15 cellular contexts compared by ENCODE assay signal in the genomic region with DNA sequence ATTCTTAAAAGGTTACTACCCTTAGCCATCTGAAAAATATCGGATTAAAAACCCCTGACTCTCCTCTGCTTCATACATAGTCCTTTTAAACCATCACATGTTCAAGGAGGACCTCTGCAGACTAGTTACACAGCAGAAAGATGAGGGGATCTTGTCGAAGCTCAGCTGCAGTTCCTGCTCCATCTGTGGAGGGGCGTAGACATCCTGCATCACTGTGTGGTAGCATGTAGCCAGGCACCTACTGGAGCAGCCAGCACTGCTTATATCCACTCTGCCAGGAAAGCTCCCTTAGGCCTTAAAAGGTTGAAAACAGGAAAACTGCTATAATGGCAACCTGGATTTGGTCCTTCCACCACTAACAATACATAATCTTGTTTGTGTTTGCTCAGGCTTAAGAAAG. TPM values are rescaled to one million over a fixed set of nuclear protein-coding genes. Genes with fewer than 3 reads are reported as not detected.
DNase-seq lines count a peak whose midpoint lies in the region; ATAC-seq, FAIRE-seq and TF ChIP-seq lines count a peak whose summit lies in the region.
"Had no signal": no experiment of that assay in that cellular context is flagged by ENCODE, and none has a peak within 500 bp of the region (broad histone marks: within the 10 kb centered on the region; RNA-seq: fewer than 3 reads in every experiment).

No MANE protein-coding gene starts in this region.

- no peak overlapping the region for H2BK120ac ChIP-seq in trophoblast cell (ENCODE audit: insufficient read depth, low read length, poor library complexity)

- H3K23ac ChIP-seq in trophoblast cell (ENCODE audit: low read length) = no peak overlapping the region

- no peaks in the 10 kb centered on the region for H3K27me3 Mint-ChIP-seq in T-cell
- H3K27me3 Mint-ChIP-seq: CD4-positive, CD25-positive, alpha-beta regulatory T cell had no signal

- peak overlapping the region; percentile 81 for H3K27ac ChIP-seq in Karpas-422 (ENCODE audit: low read length)
- no peak overlapping the region for H3K27ac ChIP-seq in K562 (ENCODE audit: extremely low read depth, low read depth, low read length)
- H3K27ac ChIP-seq in trophoblast cell (ENCODE audit: low read depth, low read length) = no peak overlapping the region
- H3K27ac ChIP-seq: PC-9 had no signal

- H3K9me3 ChIP-seq in Karpas-422 (ENCODE audit: low read length) (no peaks in the 10 kb centered on the region), K562 (replicated peaks; ENCODE audit: control insufficient read depth, insufficient read depth, low read depth, low read length) (no peaks in the 10 kb centered on the region), trophoblast cell (ENCODE audit: insufficient read depth, low read depth, low read length) (no peaks in the 10 kb centered on the region)

- H4K91ac ChIP-seq in trophoblast cell (ENCODE audit: low read depth, low read length) = no peak overlapping the region

- TF ChIP-seq POLR2A in K562 (conservative IDR thresholded peaks at IDR 0.05) = no peak

- no peak overlapping the region for H2BK5ac ChIP-seq in trophoblast cell (ENCODE audit: low read depth, low read length, poor library complexity)

- ATAC-seq in K562 = no peak
- no peak for ATAC-seq in T-cell (replicated peaks in 1 of 4)
- no peak for ATAC-seq in HG03135 (IDR thresholded peaks at IDR 0.05; ENCODE audit: unreplicated experiment)

- intact Hi-C loops in K562 (cut with micrococcal nuclease) = loop anchor here (2.0 to 10.0 kb wide), 4 partner anchors 57 to 271 kb away; a partner anchor contains a TSS

- H3K79me2 ChIP-seq in Karpas-422 (ENCODE audit: low read length) (no peaks in the 10 kb centered on the region), K562 (ENCODE audit: control insufficient read depth, insufficient read depth, low read length) (no peaks in the 10 kb centered on the region), trophoblast cell (ENCODE audit: control insufficient read depth, insufficient read depth, low read length, poor library complexity) (no peaks in the 10 kb centered on the region)

- no peaks in the 10 kb centered on the region for H3K27me3 ChIP-seq in Karpas-422 (ENCODE audit: low read length)
- no peaks in the 10 kb centered on the region for H3K27me3 ChIP-seq in K562 (ENCODE audit: control insufficient read depth in 2 of 2, insufficient read depth in 2 of 2, low read length in 2 of 2)
- no peaks in the 10 kb centered on the region for H3K27me3 ChIP-seq in trophoblast cell (ENCODE audit: insufficient read depth, low read length)

- no peak overlapping the region for H2AK5ac ChIP-seq in trophoblast cell (ENCODE audit: low read length)

- no peaks in the 10 kb centered on the region for H3K79me1 ChIP-seq in trophoblast cell (ENCODE audit: low read length)

- BruUV-seq in K562 (replicated peaks; lab: Mats Ljungman, UMichigan) = no TSS peak

- no peak overlapping the region for H3K27ac Mint-ChIP-seq in T-cell
- H3K27ac Mint-ChIP-seq: CD4-positive, CD25-positive, alpha-beta regulatory T cell had no signal

- H4K20me1 ChIP-seq in Karpas-422 (ENCODE audit: insufficient read depth, low read depth, low read length) = no peaks in the 10 kb centered on the region
- no peaks in the 10 kb centered on the region for H4K20me1 ChIP-seq in K562 (replicated peaks; ENCODE audit: control insufficient read depth, insufficient read depth, low read length)

- peak overlapping the region; percentile 57 for H3K9ac ChIP-seq in Karpas-422 (ENCODE audit: low read length)
- H3K9ac ChIP-seq in K562 (ENCODE audit: insufficient read depth in 1 of 2, low read depth in 2 of 2, low read length in 2 of 2) = no peak overlapping the region
- H3K9ac ChIP-seq in trophoblast cell (ENCODE audit: low read length) = no peak overlapping the region

- H3K4me1 ChIP-seq in Karpas-422 (ENCODE audit: low read length) (peaks cover 31% of the 10 kb centered on the region), K562 (replicated peaks in 1 of 2; ENCODE audit: control insufficient read depth in 2 of 2, insufficient read depth in 2 of 2, low read length in 2 of 2) (peaks cover 0 to 6% of the 10 kb centered on the region in 2 experiments; a peak in 3 of 5 replicates), trophoblast cell (ENCODE audit: control insufficient read depth in 1 of 2, insufficient read depth in 2 of 2, low read length in 2 of 2) (no peaks in the 10 kb centered on the region)

- no peaks in the 10 kb centered on the region for H3K9me2 ChIP-seq in Karpas-422 (replicated peaks; ENCODE audit: insufficient read depth, low read length)

- H4K12ac ChIP-seq in trophoblast cell (ENCODE audit: low read depth, low read length) = no peak overlapping the region

- H4K8ac ChIP-seq in trophoblast cell (ENCODE audit: low read depth, low read length) = no peak overlapping the region

- H3K36me3 Mint-ChIP-seq in T-cell = peaks cover 20% of the 10 kb centered on the region

- TF ChIP-seq EP300 in K562 (IDR thresholded peaks at IDR 0.05; ENCODE audit: low read length) = no peak

- CTCF ChIA-PET in GM10248 (lab: Yijun Ruan, JAX) (interaction anchor here (0.9 to 3.0 kb wide), 7 partner anchors 11 to 426 kb away, joined by 3 to 22 read pairs (median 4); no protein-coding TSS in a partner anchor), K562 (lab: Yijun Ruan, JAX; ENCODE audit: low intra/inter-chr PET ratio) (no interaction called here), T-cell (lab: Charles Lee) (no interaction called here)

- no peaks in the 10 kb centered on the region for H3K36me3 ChIP-seq in Karpas-422 (ENCODE audit: insufficient read depth, low read length)
- no peaks in the 10 kb centered on the region for H3K36me3 ChIP-seq in K562 (ENCODE audit: control insufficient read depth, insufficient read depth, low read length)
- no peaks in the 10 kb centered on the region for H3K36me3 ChIP-seq in trophoblast cell (ENCODE audit: control insufficient read depth in 1 of 2, insufficient read depth in 2 of 2, low read length in 2 of 2)

- peak overlapping the region; percentile 71 for H3K4me2 ChIP-seq in Karpas-422 (ENCODE audit: low read depth, low read length, poor library complexity, severe bottlenecking)
- H3K4me2 ChIP-seq in K562 (ENCODE audit: insufficient read depth, low read length) = no peak overlapping the region
- H3K4me2 ChIP-seq in trophoblast cell (ENCODE audit: low read length) = no peak overlapping the region
- H3K4me2 ChIP-seq: PC-9 had no signal

- FAIRE-seq in K562 (lab: Jason Lieb, UNC) = peak; percentile 51
- FAIRE-seq: H1 had no signal

- H3K4me3 Mint-ChIP-seq in T-cell = no peak overlapping the region
- H3K4me3 Mint-ChIP-seq: CD4-positive, CD25-positive, alpha-beta regulatory T cell had no signal

- no peak for TF ChIP-seq CTCF in GM10248 (IDR thresholded peaks at IDR 0.05; ENCODE audit: control extremely low read depth, extremely low read depth, low read depth, missing control alignments)
- TF ChIP-seq CTCF in K562 (IDR thresholded peaks at IDR 0.05 in 2 of 3, conservative IDR thresholded peaks at IDR 0.05 in 1 of 3; ENCODE audit: insufficient read depth in 2 of 3, low read depth in 1 of 3, low read length in 3 of 3) = no peak

- 76% methylated on average over 3 of the region's 3 CpGs for WGBS in K562 (ENCODE audit: insufficient coverage, low coverage, missing lambda C conversion rate)
- WGBS in trophoblast cell (ENCODE audit: extremely low coverage, insufficient coverage, insufficient read length) = no CpG with 5 or more reads among the region's 3 CpGs

- H3K4me3 ChIP-seq in Karpas-422 (ENCODE audit: low read length) (peak overlapping the region; percentile 39; the same call in 1 of the 2 replicates), K562 (no peak overlapping the region), trophoblast cell (ENCODE audit: low read depth, low read length) (peak overlapping the region; percentile 12)
- H3K4me3 ChIP-seq: PC-9 had no signal

- no peak overlapping the region for H3K18ac ChIP-seq in trophoblast cell (ENCODE audit: low read length)

- H2AFZ ChIP-seq in Karpas-422 (ENCODE audit: low read length) (peak overlapping the region; percentile 57), K562 (ENCODE audit: low read depth, low read length) (no peak overlapping the region), trophoblast cell (ENCODE audit: insufficient read depth, low read length, poor library complexity) (no peak overlapping the region)
- H2AFZ ChIP-seq: PC-9 had no signal

- in situ Hi-C loops in K562 (cut with MboI) = loop anchor here (5.0 kb wide), 1 partner anchor 101 kb away; no protein-coding TSS in a partner anchor

- no peaks in the 10 kb centered on the region for H3K9me3 Mint-ChIP-seq in T-cell
- H3K9me3 Mint-ChIP-seq: CD4-positive, CD25-positive, alpha-beta regulatory T cell had no signal

- H3K4me1 Mint-ChIP-seq in T-cell = no peaks in the 10 kb centered on the region
- H3K4me1 Mint-ChIP-seq: CD4-positive, CD25-positive, alpha-beta regulatory T cell had no signal

- no peaks in the 10 kb centered on the region for H3K9me1 ChIP-seq in K562 (ENCODE audit: control insufficient read depth, insufficient read depth, low read length)

- H3K14ac ChIP-seq in trophoblast cell (ENCODE audit: low read length) = no peak overlapping the region

- peak; percentile 24 for DNase-seq in GM10248 (ENCODE audit: extremely low spot score)
- DNase-seq in Karpas-422 = peak; percentile 82
- no peak for DNase-seq in K562 (ENCODE audit: extremely low read depth in 1 of 4, low spot score in 3 of 4)
- no peak for DNase-seq in trophoblast cell
- DNase-seq in T-cell = no peak
- no peak for DNase-seq in DMS79 treated with DMSO at 0.1 percent for 48 hours (lab: John Stamatoyannopoulos, UW)
- DNase-seq: CD4-positive, CD25-positive, alpha-beta regulatory T cell; MM.1S; NCI-H1105; NCI-H1694; NCI-H345; NCI-H526; PC-9 had no signal

- no peak overlapping the region for H2BK12ac ChIP-seq in trophoblast cell (ENCODE audit: low read length)

- no peak overlapping the region for H3K4ac ChIP-seq in trophoblast cell (ENCODE audit: low read depth, low read length)

- POLR2A ChIA-PET in GM10248 (lab: Yijun Ruan, JAX) (no interaction called here), K562 (lab: Yijun Ruan, JAX) (interaction anchor here (0.6 to 1.0 kb wide), 2 partner anchors 47 to 58 kb away, joined by 3 to 5 read pairs; a partner anchor contains a TSS), T-cell (lab: Charles Lee) (no interaction called here)

- no peak for TF ChIP-seq RAD21 in K562 (CRISPR knock-in tag; conservative IDR thresholded peaks at IDR 0.05 in 1 of 2, IDR thresholded peaks at IDR 0.05 in 1 of 2)

RNA-seq across cellular contexts. Expression of a gene that starts 57.6 kb away (rescaled TPM):
- total RNA-seq in Karpas-422 (2014; rRNA removed; shearing (Covaris generic); ENCODE audit: low replicate concordance) = 31.3 and 59.0 TPM in 2 replicates
- 37.9 and 146 TPM in 2 replicates for total RNA-seq in K562 (2011; cell fraction: chromatin; rRNA removed; ENCODE audit: low replicate concordance)
- 20.3 and 32.5 TPM in 2 replicates for total RNA-seq in K562 (2011; cell fraction: nucleolus; rRNA removed)
- total RNA-seq in K562 (2011; cell fraction: nucleoplasm; rRNA removed) = 42.4 and 69.4 TPM in 2 replicates
- total RNA-seq in K562 (2014; rRNA removed) (18.0 and 25.7 TPM in 2 replicates), K562 (2014; rRNA removed; fragmentation: Illumina TruSeq; extraction: Trizol) (29.1 and 35.7 TPM in 2 replicates), K562 (2015; rRNA removed; fragmentation: Illumina TruSeq; extraction: Trizol) (23.7 and 24.7 TPM in 2 replicates), K562 (2021) (17.6 and 19.9 TPM in 2 replicates), T-cell (10 to 100 TPM; 18.4 to 31.4 (median 21.5) TPM)
- polyA plus RNA-seq in K562 (2011; rRNA removed) (16.0 and 16.7 TPM in 2 replicates), K562 (2014; fragmentation: Illumina TruSeq; extraction: Trizol) (9.7 and 10.8 TPM in 2 replicates), K562 (2014; fragmentation: Nextera tagmentation; extraction: Ambion mirVana) (1 to 10 TPM; 5.9 to 6.2 TPM), K562 (2014; rRNA removed) (5.6 and 14.0 TPM in 2 replicates)
- polyA plus RNA-seq in K562 (2011; cell fraction: cytosol; rRNA removed) = 2.7 and 5.8 TPM in 2 replicates
- 17.9 and 25.0 TPM in 2 replicates for polyA plus RNA-seq in K562 (2011; cell fraction: nucleus; rRNA removed)
- 8.7 and 9.7 TPM in 2 replicates for polyA plus RNA-seq in K562 (2012)
- polyA minus RNA-seq in K562 (2011; rRNA and poly(A)+ RNA removed) = 102 and 104 TPM in 2 replicates
- polyA minus RNA-seq in K562 (2011; cell fraction: cytosol; rRNA and poly(A)+ RNA removed) = 23.7 and 37.6 TPM in 2 replicates
- polyA minus RNA-seq in K562 (2011; cell fraction: nucleus; rRNA and poly(A)+ RNA removed) = 35.5 and 43.8 TPM in 2 replicates
- polyA plus RNA-seq in trophoblast cell (2013) = 17.1 and 18.4 TPM in 2 replicates

RNA-seq across cellular contexts. Expression of a gene that starts 58.3 kb away (rescaled TPM):
- 7.8 and 10.2 TPM in 2 replicates for total RNA-seq in Karpas-422 (2014; rRNA removed; shearing (Covaris generic); ENCODE audit: low replicate concordance)
- 6.9 and 7.8 TPM in 2 replicates for total RNA-seq in K562 (2011; cell fraction: chromatin; rRNA removed; ENCODE audit: low replicate concordance)
- total RNA-seq in K562 (2011; cell fraction: nucleolus; rRNA removed) = 3.0 and 3.3 TPM in 2 replicates
- 4.0 and 9.5 TPM in 2 replicates for total RNA-seq in K562 (2011; cell fraction: nucleoplasm; rRNA removed)
- total RNA-seq in K562 (2014; rRNA removed) (3.7 TPM in 2 replicates), K562 (2014; rRNA removed; fragmentation: Illumina TruSeq; extraction: Trizol) (7.2 and 7.8 TPM in 2 replicates), K562 (2015; rRNA removed; fragmentation: Illumina TruSeq; extraction: Trizol) (4.6 and 5.9 TPM in 2 replicates), K562 (2021) (5.0 and 5.6 TPM in 2 replicates), T-cell (10 to 100 TPM; 12.7 to 16.5 (median 14.7) TPM)
- polyA plus RNA-seq in K562 (2011; rRNA removed) (2.5 and 6.2 TPM in 2 replicates), K562 (2014; fragmentation: Illumina TruSeq; extraction: Trizol) (5.0 and 6.7 TPM in 2 replicates), K562 (2014; fragmentation: Nextera tagmentation; extraction: Ambion mirVana) (1 to 10 TPM; 5.9 to 6.1 TPM), K562 (2014; rRNA removed) (4.6 and 6.6 TPM in 2 replicates)
- polyA plus RNA-seq in K562 (2011; cell fraction: cytosol; rRNA removed) = 1.4 and 1.5 TPM in 2 replicates
- 2.1 and 3.1 TPM in 2 replicates for polyA plus RNA-seq in K562 (2011; cell fraction: nucleus; rRNA removed)
- polyA plus RNA-seq in K562 (2012) = 5.3 and 6.4 TPM in 2 replicates
- polyA minus RNA-seq in K562 (2011; rRNA and poly(A)+ RNA removed) = 3.4 and 4.7 TPM in 2 replicates
- 2.0 and 2.3 TPM in 2 replicates for polyA minus RNA-seq in K562 (2011; cell fraction: cytosol; rRNA and poly(A)+ RNA removed)
- polyA minus RNA-seq in K562 (2011; cell fraction: nucleus; rRNA and poly(A)+ RNA removed) = 1.7 and 2.8 TPM in 2 replicates
- 4.1 and 4.5 TPM in 2 replicates for polyA plus RNA-seq in trophoblast cell (2013)

Comparison
In these comparisons a context has a peak if more than half of its experiments do, and no peak if none do; other contexts are left out.
1. DNase-seq: peak in GM10248 (single experiment) and Karpas-422 (single experiment); none in K562 (0 of 4), trophoblast cell (0 of 2), T-cell (0 of 34) and DMS79 treated with DMSO at 0.1 percent for 48 hours (single experiment).